Comparison of ENCODE assay signal across 1 cellular context in genomic region chr4:86108152-86108551, GRCh38.
TF ChIP-seq lines count a peak whose summit lies in the region.

No MANE protein-coding gene starts in this region.

TF ChIP-seq in SK-N-SH treated with all-trans-retinoic acid at 6 μM for 48 hours, 23 proteins besides CTCF, POLR2A, EP300 and RAD21 (continued from another document):
- no peak for TF ChIP-seq POU6F1 (CRISPR knock-in tag; IDR thresholded peaks at IDR 0.05; ENCODE audit: borderline replicate concordance, low read depth)
